ENCODE assay signal across 8 cellular contexts in the genomic region with DNA sequence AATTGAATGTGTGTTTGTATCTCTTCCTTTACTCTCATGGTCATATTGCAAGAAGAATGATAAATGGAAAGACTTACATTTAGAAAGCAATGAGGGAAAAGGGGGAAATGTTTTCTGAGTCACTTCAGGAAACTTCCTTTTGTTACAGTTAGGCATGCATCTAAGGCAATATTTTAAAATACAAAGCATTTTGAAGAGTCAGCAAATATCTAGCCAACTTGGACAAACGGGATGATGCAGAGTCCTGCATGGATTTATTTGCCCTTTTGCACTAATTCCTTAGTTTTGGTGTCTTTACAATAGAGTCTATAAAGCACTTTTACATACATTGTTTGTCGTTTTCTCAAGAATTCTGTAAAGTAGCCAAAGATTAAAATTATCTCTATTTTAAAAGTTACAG.
"Had no signal": no experiment of that assay in that cellular context is flagged by ENCODE, and none has a peak within 500 bp of the region (broad histone marks: within the 10 kb centered on the region; RNA-seq: fewer than 3 reads in every experiment).

No MANE protein-coding gene starts in this region.

- H3K4me1 ChIP-seq: HAP-1 had no signal

- H3K36me3 ChIP-seq: HAP-1 had no signal

- H3K27ac Mint-ChIP-seq: GM23338, HFFc6, IgD-negative memory B cell had no signal

- H3K36me3 Mint-ChIP-seq: IgD-negative memory B cell had no signal

- H3K4me3 ChIP-seq: GM23338, HAP-1 had no signal

- ATAC-seq: GM23338, HCT116 had no signal

- DNase-seq: H7, HFFc6, KG1 had no signal

- H3K9me3 ChIP-seq: HAP-1 had no signal

- H2AFZ ChIP-seq: GM23338 had no signal

- H3K4me2 ChIP-seq: GM23338 had no signal

- H3K27ac ChIP-seq: HL-60 had no signal

- H3K4me3 Mint-ChIP-seq: GM23338, HFFc6, IgD-negative memory B cell had no signal

- H3K9me3 Mint-ChIP-seq: GM23338, IgD-negative memory B cell had no signal

- H3K4me1 Mint-ChIP-seq: GM23338 had no signal
